In the genomic region with DNA sequence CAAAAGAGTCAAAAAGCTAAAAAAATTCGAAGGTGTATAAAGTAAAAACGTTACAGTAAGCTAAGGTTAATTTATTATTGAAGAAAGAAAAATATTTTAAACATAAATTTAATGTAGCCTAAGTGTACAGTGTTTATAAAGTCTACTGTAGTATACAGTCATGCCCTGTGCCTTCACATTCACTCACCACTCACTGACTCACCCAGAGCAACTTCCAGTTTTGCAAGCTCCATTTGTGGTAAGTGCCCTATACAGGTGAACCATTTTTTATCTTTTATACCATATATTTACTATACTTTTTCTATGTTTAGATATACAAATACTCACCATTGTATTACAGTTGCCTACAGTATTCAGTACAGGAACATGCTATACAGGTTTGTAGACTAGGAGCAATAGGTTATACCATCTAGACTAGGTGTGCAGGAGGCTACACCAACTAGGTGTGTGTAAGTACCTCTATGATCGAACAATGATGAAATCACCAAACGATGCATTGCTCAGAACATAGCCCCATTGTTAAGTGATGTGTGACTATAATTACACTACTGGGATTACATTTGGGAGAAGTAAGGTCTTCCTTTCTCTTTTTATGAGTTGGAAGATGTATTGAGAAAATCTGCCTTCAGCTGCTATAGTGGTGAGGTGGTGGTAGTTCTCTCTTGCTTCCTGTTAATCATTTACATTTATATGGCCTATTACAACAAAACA, we compare ENCODE assay signal across 1 cellular context.
TF ChIP-seq lines count a peak whose summit lies in the region.

No MANE protein-coding gene starts in this region.

TF ChIP-seq in IMR-90, 13 proteins besides CTCF, POLR2A, EP300 and RAD21:
- TF ChIP-seq CEBPB (IDR thresholded peaks at IDR 0.05; ENCODE audit: low read depth, low read length) (no peak), FOS (IDR thresholded peaks at IDR 0.05; ENCODE audit: low read depth, low read length) (peak; percentile 33; the same call in 1 of the 2 replicates)
